Comparison of ENCODE assay signal across 12 cellular contexts in genomic region chr22:37300551-37301017, GRCh38. TPM values are rescaled to one million over a fixed set of nuclear protein-coding genes. Genes with fewer than 3 reads are reported as not detected.
DNase-seq lines count a peak whose midpoint lies in the region; ATAC-seq and TF ChIP-seq lines count a peak whose summit lies in the region.
"Had no signal": no experiment of that assay in that cellular context is flagged by ENCODE, and none has a peak within 500 bp of the region (broad histone marks: within the 10 kb centered on the region; RNA-seq: fewer than 3 reads in every experiment).

No MANE protein-coding gene starts in this region.

- H3K36me3 Mint-ChIP-seq in T-helper 1 cell treated with Interleukin-12 subunit alpha and Interleukin-12 subunit beta and Interleukin-4 antibody, amounts not matched to agents 30 μg/mL and 1 μg/mL, for 36 hours (ENCODE audit: low read depth) = peaks cover 66% of the 10 kb centered on the region
- peaks cover 10% of the 10 kb centered on the region for H3K36me3 Mint-ChIP-seq in activated naive CD8-positive, alpha-beta T cell

- H3K27me3 ChIP-seq in body of pancreas = no peaks in the 10 kb centered on the region

- ATAC-seq in body of pancreas = no peak

- TF ChIP-seq POLR2A in body of pancreas (IDR thresholded peaks at IDR 0.05) = no peak
- no peak for TF ChIP-seq POLR2A in lower leg skin (IDR thresholded peaks at IDR 0.05)

- DNase-seq in GM19238 (ENCODE audit: insufficient read length, low spot score) (peak; percentile 46), body of pancreas (no peak), lower leg skin (ENCODE audit: low spot score in 2 of 2) (no peak), T1000 (lab: John Stamatoyannopoulos, UW) (no peak), RPMI8226 (no peak)
- DNase-seq in stimulated activated CD4-positive, alpha-beta T cell treated with anti-CD3 and anti-CD28 coated beads, Interleukin-2, amount 100 ng/mL, for 24 hours = peak; percentile 52 to 55
- DNase-seq: heart right ventricle, NCI-H2029 treated with DMSO at 0.1 percent for 48 hours had no signal

- H3K36me3 ChIP-seq in body of pancreas (replicated peaks in 1 of 2; ENCODE audit: insufficient read depth in 1 of 2, low read depth in 2 of 2) = no peaks in the 10 kb centered on the region

- H3K9me3 ChIP-seq in body of pancreas = no peaks in the 10 kb centered on the region
- H3K9me3 ChIP-seq: heart right ventricle had no signal

- peak overlapping the region; percentile 94 for H3K27ac Mint-ChIP-seq in T-helper 1 cell treated with Interleukin-12 subunit alpha and Interleukin-12 subunit beta and Interleukin-4 antibody, amounts not matched to agents 30 μg/mL and 1 μg/mL, for 36 hours
- peak overlapping the region; percentile 94 for H3K27ac Mint-ChIP-seq in activated naive CD8-positive, alpha-beta T cell

- H3K4me1 Mint-ChIP-seq in T-helper 1 cell treated with Interleukin-12 subunit alpha and Interleukin-12 subunit beta and Interleukin-4 antibody, amounts not matched to agents 30 μg/mL and 1 μg/mL, for 36 hours (ENCODE audit: low read depth) = peaks cover 65% of the 10 kb centered on the region
- H3K4me1 Mint-ChIP-seq in activated naive CD8-positive, alpha-beta T cell (ENCODE audit: low read depth) = peaks cover 64% of the 10 kb centered on the region

- H3K9me3 Mint-ChIP-seq in T-helper 1 cell treated with Interleukin-12 subunit alpha and Interleukin-12 subunit beta and Interleukin-4 antibody, amounts not matched to agents 30 μg/mL and 1 μg/mL, for 36 hours = no peaks in the 10 kb centered on the region
- H3K9me3 Mint-ChIP-seq in activated naive CD8-positive, alpha-beta T cell (ENCODE audit: low read depth) = no peaks in the 10 kb centered on the region

- no peak overlapping the region for H3K27ac ChIP-seq in body of pancreas
- H3K27ac ChIP-seq: parathyroid adenoma had no signal

- H3K4me3 ChIP-seq in body of pancreas (no peak overlapping the region), lower leg skin (ENCODE audit: low read depth, poor library complexity, severe bottlenecking) (no peak overlapping the region)

- 52 to 60% methylated on average over 1 to 19 of the region's 19 CpGs for WGBS in body of pancreas, 2 donors
- WGBS in lower leg skin, 2 donors = 51 to 56% methylated on average over 12 to 19 of the region's 19 CpGs

- H3K27me3 Mint-ChIP-seq in T-helper 1 cell treated with Interleukin-12 subunit alpha and Interleukin-12 subunit beta and Interleukin-4 antibody, amounts not matched to agents 30 μg/mL and 1 μg/mL, for 36 hours (ENCODE audit: low read depth) = no peaks in the 10 kb centered on the region
- no peaks in the 10 kb centered on the region for H3K27me3 Mint-ChIP-seq in activated naive CD8-positive, alpha-beta T cell

- peak overlapping the region; percentile 75 for H3K4me3 Mint-ChIP-seq in T-helper 1 cell treated with Interleukin-12 subunit alpha and Interleukin-12 subunit beta and Interleukin-4 antibody, amounts not matched to agents 30 μg/mL and 1 μg/mL, for 36 hours
- H3K4me3 Mint-ChIP-seq in activated naive CD8-positive, alpha-beta T cell = peak overlapping the region; percentile 68

- intact Hi-C loops in body of pancreas (cut with DNase I) (no loop called here), lower leg skin (cut with DNase I; ENCODE audit: low total_unique reads) (no loop called here)

- H3K4me1 ChIP-seq in body of pancreas = no peaks in the 10 kb centered on the region
- H3K4me1 ChIP-seq: parathyroid adenoma had no signal

- no peak for TF ChIP-seq CTCF in body of pancreas (IDR thresholded peaks at IDR 0.05)
- no peak for TF ChIP-seq CTCF in lower leg skin (IDR thresholded peaks at IDR 0.05)

RNA-seq across cellular contexts. Expression of gene CYTH4, which starts 18.3 kb away (rescaled TPM):
- total RNA-seq in body of pancreas = 1 to 10 TPM; 2.3 to 7.9 TPM
- total RNA-seq in lower leg skin = 10 to 100 TPM in 1 of 4 donors, 1 to 10 TPM in 3; 1.4 to 13.1 (median 3.0) TPM
- total RNA-seq: bronchial epithelial cell had no signal

RNA-seq across cellular contexts. Expression of gene RAC2, which starts 56.5 kb away (rescaled TPM):
- total RNA-seq in body of pancreas = 1 to 10 TPM; 4.3 to 4.9 TPM
- total RNA-seq in lower leg skin = 1 to 10 TPM; 2.6 to 8.6 (median 6.7) TPM

Comparison
In these comparisons a context has a peak if more than half of its experiments do, and no peak if none do; other contexts are left out.
1. DNase-seq: peak in GM19238 (single experiment) and stimulated activated CD4-positive, alpha-beta T cell treated with anti-CD3 and anti-CD28 coated beads, Interleukin-2, amount 100 ng/mL, for 24 hours (2 of 2); none in body of pancreas (0 of 4), lower leg skin (0 of 2), T1000 (single experiment) and RPMI8226 (single experiment).